8 cellular contexts compared by ENCODE assay signal in the genomic region with DNA sequence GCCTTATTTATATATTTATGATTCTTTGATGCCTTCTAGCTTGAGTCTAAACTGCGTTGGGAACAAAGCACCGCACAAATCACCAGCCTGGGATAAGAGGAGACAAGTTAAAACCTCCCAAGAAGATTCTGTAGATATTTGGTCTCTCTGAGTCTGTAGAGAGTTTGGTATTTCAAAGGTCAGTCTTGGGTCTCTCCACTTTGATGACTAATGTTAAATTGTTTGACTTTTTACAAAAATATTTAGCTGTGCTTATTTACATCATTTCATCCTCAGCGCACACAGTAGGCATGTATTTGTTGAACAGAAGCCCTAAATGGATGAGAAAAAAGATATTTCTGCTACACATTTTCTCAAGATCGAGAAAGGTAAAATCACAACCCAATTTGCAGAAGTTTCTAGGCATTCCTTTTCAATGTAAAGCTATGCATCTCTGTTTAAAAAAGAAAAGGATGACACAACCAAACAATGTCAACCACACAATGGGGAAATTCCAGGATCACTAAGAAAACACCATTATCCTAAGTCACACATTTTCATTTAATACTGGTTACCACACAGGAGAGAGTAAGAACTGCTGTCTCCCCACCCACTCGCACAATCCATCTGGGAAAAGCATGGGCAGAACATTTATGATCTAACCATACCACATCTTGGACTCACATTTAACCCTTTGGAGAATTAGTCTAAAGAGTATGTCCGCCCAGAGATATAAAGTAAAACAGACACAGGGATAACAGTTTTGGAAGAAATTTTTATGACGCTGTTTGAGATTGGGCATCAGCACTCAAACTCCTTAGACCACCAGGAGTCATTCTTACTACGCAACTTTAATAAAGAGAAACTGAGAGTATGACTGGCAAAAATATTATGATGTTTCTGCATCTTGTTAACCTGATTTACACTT. TPM values are rescaled to one million over a fixed set of nuclear protein-coding genes. Genes with fewer than 3 reads are reported as not detected.
DNase-seq lines count a peak whose midpoint lies in the region; ATAC-seq and TF ChIP-seq lines count a peak whose summit lies in the region.

No MANE protein-coding gene starts in this region.

- H3K9me3 Mint-ChIP-seq in naive thymus-derived CD4-positive, alpha-beta T cell, result peaks cover 0 to 5% (median 0%) of the 10 kb centered on the region in 11 donors

- peak overlapping the region; percentile 97 for H3K27ac ChIP-seq in Panc1 (ENCODE audit: low read length)
- peak overlapping the region; percentile 73 for H3K27ac ChIP-seq in naive thymus-derived CD4-positive, alpha-beta T cell (ENCODE audit: low read depth, low read length)

- peak overlapping the region; percentile 91 to 99 (median 96) for H3K4me3 Mint-ChIP-seq in naive thymus-derived CD4-positive, alpha-beta T cell

- H3K36me3 Mint-ChIP-seq in naive thymus-derived CD4-positive, alpha-beta T cell, result peaks cover 0 to 43% (median 5%) of the 10 kb centered on the region in 5 donors

- peaks cover 6% of the 10 kb centered on the region for H3K36me3 ChIP-seq in Panc1 (ENCODE audit: control insufficient read depth, insufficient read depth, low read length)
- H3K36me3 ChIP-seq in naive thymus-derived CD4-positive, alpha-beta T cell (ENCODE audit: control insufficient read depth in 2 of 3, insufficient read depth in 3 of 3, low read length in 3 of 3), result peaks cover 0 to 21% (median 0%) of the 10 kb centered on the region in 3 experiments

- no peak for ATAC-seq in Panc1
- no peak for ATAC-seq in naive thymus-derived CD4-positive, alpha-beta T cell
- ATAC-seq in HG02938 (IDR thresholded peaks at IDR 0.05; ENCODE audit: unreplicated experiment), result no peak
- ATAC-seq in HG03280 (IDR thresholded peaks at IDR 0.05; ENCODE audit: unreplicated experiment), result no peak

- BruUV-seq in Panc1 (replicated peaks; lab: Mats Ljungman, UMichigan), result TSS peak; percentile 52

- no peak for TF ChIP-seq CTCF in Panc1 (IDR thresholded peaks at IDR 0.05)

- peaks cover 19 to 64% (median 56%) of the 10 kb centered on the region in 7 donors for H3K4me1 Mint-ChIP-seq in naive thymus-derived CD4-positive, alpha-beta T cell

- DNase-seq in SHP77 treated with DMSO at 0.1 percent for 48 hours (lab: John Stamatoyannopoulos, UW) (peak; percentile 26), SHP77 (lab: John Stamatoyannopoulos, UW) (no peak), Panc1 (ENCODE audit: low read depth, low spot score) (peak; percentile 48), dermis blood vessel endothelial cell (peak; percentile 69)
- DNase-seq in naive thymus-derived CD4-positive, alpha-beta T cell, result no peak
- DNase-seq in stimulated activated CD8-positive, alpha-beta memory T cell treated with anti-CD3 and anti-CD28 coated beads, Interleukin-4, amount 100 ng/mL, for 48 hours, result no peak

- in situ Hi-C loops in Panc1 (cut with HindIII; ENCODE audit: low pct_unique_long_range_greater_than_20kb, low sequenced_read_pairs), result no loop called here

- H3K4me3 ChIP-seq in Panc1 (ENCODE audit: low read depth in 2 of 2, low read length in 2 of 2), result peak overlapping the region; percentile 94 to 97
- H3K4me3 ChIP-seq in naive thymus-derived CD4-positive, alpha-beta T cell (ENCODE audit: low read length), result peak overlapping the region; percentile 77

- H3K9me3 ChIP-seq in Panc1 (ENCODE audit: control insufficient read depth, insufficient read depth, low read depth, low read length), result no peaks in the 10 kb centered on the region
- H3K9me3 ChIP-seq in naive thymus-derived CD4-positive, alpha-beta T cell (ENCODE audit: control insufficient read depth in 2 of 3, low read length in 3 of 3), result no peaks in the 10 kb centered on the region

- peaks cover 0 to 5% (median 0%) of the 10 kb centered on the region in 5 donors for H3K27me3 Mint-ChIP-seq in naive thymus-derived CD4-positive, alpha-beta T cell

- H3K4me1 ChIP-seq in Panc1 (ENCODE audit: control insufficient read depth, insufficient read depth, low read length), result peaks cover 48% of the 10 kb centered on the region
- H3K4me1 ChIP-seq in naive thymus-derived CD4-positive, alpha-beta T cell (ENCODE audit: control insufficient read depth in 2 of 2, insufficient read depth in 2 of 2, low read length in 2 of 2), result peaks cover 29 to 31% of the 10 kb centered on the region in 2 donors

- H3K27me3 ChIP-seq in Panc1 (ENCODE audit: control insufficient read depth, insufficient read depth, low read length), result no peaks in the 10 kb centered on the region
- no peaks in the 10 kb centered on the region for H3K27me3 ChIP-seq in naive thymus-derived CD4-positive, alpha-beta T cell (ENCODE audit: control insufficient read depth in 2 of 2, insufficient read depth in 2 of 2, low read length in 2 of 2)

- peak overlapping the region; percentile 76 to 99 (median 88) for H3K27ac Mint-ChIP-seq in naive thymus-derived CD4-positive, alpha-beta T cell

- intact Hi-C loops in Panc1 (cut with micrococcal nuclease; ENCODE audit: unreplicated experiment), result loop anchor here (2.0 kb wide), 1 partner anchor 211 kb away; no protein-coding TSS in a partner anchor
- intact Hi-C loops in naive thymus-derived CD4-positive, alpha-beta T cell (cut with micrococcal nuclease), result loop anchor here (1.0 to 10.0 kb wide), 9 partner anchors 65 to 1825 kb away; partner anchors contain the start of genes CYP51A1 (in 2 of the 2), AKAP9 (in 1 of the 2), ANKIB1 (in 1 of the 2) and GATAD1 (in 1 of the 2)

- POLR2A ChIA-PET in Panc1 (lab: Charles Lee), result interaction anchor here (0.9 kb wide), 1 partner anchor 136 kb away, joined by 5 read pairs; no protein-coding TSS in a partner anchor
- POLR2A ChIA-PET in naive thymus-derived CD4-positive, alpha-beta T cell (lab: Charles Lee), result interaction anchor here (0.7 to 2.8 kb wide), 9 partner anchors 9 to 292 kb away, joined by 3 to 12 read pairs (median 3); partner anchors contain the start of gene FAM133B

- CTCF ChIA-PET in Panc1 (lab: Charles Lee), result interaction anchor here (0.7 kb wide), 1 partner anchor 137 kb away, joined by 4 read pairs; no protein-coding TSS in a partner anchor
- CTCF ChIA-PET in naive thymus-derived CD4-positive, alpha-beta T cell (lab: Charles Lee), result interaction anchor here (0.7 to 2.5 kb wide), 19 partner anchors 11 to 268 kb away, joined by 3 to 18 read pairs (median 4); no protein-coding TSS in a partner anchor

RNA-seq across cellular contexts. Expression of gene CDK6, which starts 4.4 kb away (rescaled TPM):
- 57.4 TPM for total RNA-seq in Panc1 (2021; ENCODE audit: unreplicated experiment)
- 8.6 TPM for polyA plus RNA-seq in Panc1 (2012; ENCODE audit: insufficient read length)
- total RNA-seq in dermis blood vessel endothelial cell, result 44.6 and 48.2 TPM in 2 replicates
- total RNA-seq in naive thymus-derived CD4-positive, alpha-beta T cell, result 100 to 1,000 TPM in 1 of 5 experiments, 10 to 100 TPM in 4; 15.8 to 156 (median 61.9) TPM
- polyA plus RNA-seq in naive thymus-derived CD4-positive, alpha-beta T cell, result 10 to 100 TPM; 30.0 to 36.8 TPM

Comparison
In these comparisons a context has a peak if more than half of its experiments do, and no peak if none do; other contexts are left out.
1. DNase-seq: peak in SHP77 treated with DMSO at 0.1 percent for 48 hours (single experiment), Panc1 (single experiment) and dermis blood vessel endothelial cell (single experiment); none in SHP77 (0 of 2), naive thymus-derived CD4-positive, alpha-beta T cell (0 of 9) and stimulated activated CD8-positive, alpha-beta memory T cell treated with anti-CD3 and anti-CD28 coated beads, Interleukin-4, amount 100 ng/mL, for 48 hours (single experiment).